ENCODE assay signal across 10 cellular contexts in genomic region chr13:27442071-27442647, GRCh38. TPM values are rescaled to one million over a fixed set of nuclear protein-coding genes. Genes with fewer than 3 reads are reported as not detected.
DNase-seq lines count a peak whose midpoint lies in the region; ATAC-seq and TF ChIP-seq lines count a peak whose summit lies in the region.
"Had no signal": no experiment of that assay in that cellular context is flagged by ENCODE, and none has a peak within 500 bp of the region (broad histone marks: within the 10 kb centered on the region; RNA-seq: fewer than 3 reads in every experiment).

No MANE protein-coding gene starts in this region.

- H3K27ac Mint-ChIP-seq in activated CD8-positive, alpha-beta T cell treated with anti-CD3 and anti-CD28 coated beads for 36 hours: peak overlapping the region; percentile 59
- H3K27ac Mint-ChIP-seq in immature natural killer cell: peak overlapping the region; percentile 50 to 91 (median 68)
- no peak overlapping the region for H3K27ac Mint-ChIP-seq in endodermal cell
- H3K27ac Mint-ChIP-seq: progenitor cell of endocrine pancreas had no signal

- H3K36me3 ChIP-seq in thyroid gland (no peaks in the 10 kb centered on the region), endodermal cell (ENCODE audit: control insufficient read depth, insufficient read depth, low read length) (peaks cover 15% of the 10 kb centered on the region)

- H3K4me3 Mint-ChIP-seq in activated CD8-positive, alpha-beta T cell treated with anti-CD3 and anti-CD28 coated beads for 36 hours: peak overlapping the region; percentile 45
- H3K4me3 Mint-ChIP-seq in immature natural killer cell (peak overlapping the region; percentile 58 to 73 (median 65)), endodermal cell (no peak overlapping the region)

- peaks cover 0 to 18% of the 10 kb centered on the region in 2 donors for H3K4me1 ChIP-seq in thyroid gland
- H3K4me1 ChIP-seq in endodermal cell (ENCODE audit: control insufficient read depth, insufficient read depth, low read length): no peaks in the 10 kb centered on the region

- no peaks in the 10 kb centered on the region for H3K27me3 ChIP-seq in thyroid gland
- no peaks in the 10 kb centered on the region for H3K27me3 ChIP-seq in endodermal cell (ENCODE audit: control insufficient read depth, insufficient read depth, low read length, poor library complexity, severe bottlenecking)

- H3K36me3 Mint-ChIP-seq in activated CD8-positive, alpha-beta T cell treated with anti-CD3 and anti-CD28 coated beads for 36 hours (ENCODE audit: low read depth): peaks cover 21% of the 10 kb centered on the region
- H3K36me3 Mint-ChIP-seq in immature natural killer cell (peaks cover 5 to 18% (median 6%) of the 10 kb centered on the region in 3 donors), endodermal cell (ENCODE audit: low read depth) (peaks cover 19% of the 10 kb centered on the region)

- H3K9me3 Mint-ChIP-seq in activated CD8-positive, alpha-beta T cell treated with anti-CD3 and anti-CD28 coated beads for 36 hours: no peaks in the 10 kb centered on the region
- no peaks in the 10 kb centered on the region for H3K9me3 Mint-ChIP-seq in immature natural killer cell
- no peaks in the 10 kb centered on the region for H3K9me3 Mint-ChIP-seq in endodermal cell

- DNase-seq in activated effector memory CD4-positive, alpha-beta T cell treated with anti-CD3 and anti-CD28 coated beads, Interleukin-2, amount 50 U/mL, for 16 hours: peak; percentile 71
- no peak for DNase-seq in activated effector memory CD4-positive, alpha-beta T cell treated with Interleukin-2 at 50 U/mL for 16 hours
- peak; percentile 41 for DNase-seq in activated CD8-positive, alpha-beta T cell treated with anti-CD3 and anti-CD28 coated beads for 36 hours
- DNase-seq in immature natural killer cell: peak; percentile 35 to 55 (median 43)
- DNase-seq in thyroid gland: peak; percentile 52 to 71
- no peak for DNase-seq in T1000 (lab: John Stamatoyannopoulos, UW)
- no peak for DNase-seq in endodermal cell
- no peak for DNase-seq in mesenteric fat pad (ENCODE audit: low spot score)
- DNase-seq: NCI-H1417 treated with DMSO at 0.1 percent for 48 hours had no signal

- peak overlapping the region in 1 of 3 donors; percentile 44 for H3K27ac ChIP-seq in thyroid gland
- H3K27ac ChIP-seq in endodermal cell (ENCODE audit: low read depth, low read length): no peak overlapping the region

- POLR2A ChIA-PET in activated CD8-positive, alpha-beta T cell treated with anti-CD3 and anti-CD28 coated beads for 36 hours (lab: Charles Lee): interaction anchor here (1.0 to 4.9 kb wide), 3 partner anchors 14 to 179 kb away, joined by 3 to 48 read pairs (median 6); partner anchors contain the start of genes GTF3A and POLR1D

- no peak overlapping the region for H3K9ac ChIP-seq in endodermal cell (ENCODE audit: extremely low read depth, low read length, poor library complexity, severe bottlenecking)

- H3K9me3 ChIP-seq in thyroid gland (no peaks in the 10 kb centered on the region), endodermal cell (ENCODE audit: control insufficient read depth, low read length) (no peaks in the 10 kb centered on the region)

- peak; percentile 45 for ATAC-seq in activated CD8-positive, alpha-beta T cell treated with anti-CD3 and anti-CD28 coated beads for 36 hours

- intact Hi-C loops in activated CD8-positive, alpha-beta T cell treated with anti-CD3 and anti-CD28 coated beads for 36 hours (cut with micrococcal nuclease): no loop called here
- intact Hi-C loops in thyroid gland (cut with DNase I): loop anchor here (10.0 kb wide), 1 partner anchor 187 kb away; the partner anchor contains the start of gene RPL21

- peaks cover 48% of the 10 kb centered on the region for H3K4me1 Mint-ChIP-seq in activated CD8-positive, alpha-beta T cell treated with anti-CD3 and anti-CD28 coated beads for 36 hours (ENCODE audit: low read depth)
- H3K4me1 Mint-ChIP-seq in immature natural killer cell (peaks cover 46 to 73% of the 10 kb centered on the region in 2 donors), endodermal cell (peaks cover under 1% of the 10 kb centered on the region)

- CTCF ChIA-PET in activated CD8-positive, alpha-beta T cell treated with anti-CD3 and anti-CD28 coated beads for 36 hours (lab: Charles Lee): interaction anchor here (1.6 kb wide), 1 partner anchor 10 kb away, joined by 4 read pairs; no protein-coding TSS in a partner anchor

- H3K4me3 ChIP-seq in thyroid gland (replicated peaks in 1 of 3) (no peak overlapping the region), endodermal cell (ENCODE audit: low read length) (no peak overlapping the region)

- no peak for TF ChIP-seq POLR2A in thyroid gland (IDR thresholded peaks at IDR 0.05)

- TF ChIP-seq CTCF in activated CD8-positive, alpha-beta T cell treated with anti-CD3 and anti-CD28 coated beads for 36 hours (IDR thresholded peaks at IDR 0.05): no peak
- peak in 1 of 6 experiments; percentile 9 for TF ChIP-seq CTCF in thyroid gland (IDR thresholded peaks at IDR 0.05)
- TF ChIP-seq CTCF in endodermal cell (conservative IDR thresholded peaks at IDR 0.05): no peak

- 43 to 60% methylated on average over 15 of the region's 15 CpGs for WGBS in thyroid gland, 2 donors
- 88 to 90% methylated on average over 12 to 15 of the region's 15 CpGs for WGBS in endodermal cell (ENCODE audit: insufficient coverage in 1 of 2, insufficient read length in 1 of 2), 2 experiments

- no peaks in the 10 kb centered on the region for H3K27me3 Mint-ChIP-seq in activated CD8-positive, alpha-beta T cell treated with anti-CD3 and anti-CD28 coated beads for 36 hours
- H3K27me3 Mint-ChIP-seq in immature natural killer cell (ENCODE audit: low read depth in 3 of 3): peaks cover 0 to 2% (median 0%) of the 10 kb centered on the region in 3 donors
- H3K27me3 Mint-ChIP-seq in endodermal cell (ENCODE audit: insufficient read depth): no peaks in the 10 kb centered on the region
- H3K27me3 Mint-ChIP-seq: progenitor cell of endocrine pancreas had no signal

RNA-seq across cellular contexts. Expression of gene MTIF3, which starts 8.2 kb away (rescaled TPM):
- total RNA-seq in activated CD8-positive, alpha-beta T cell treated with anti-CD3 and anti-CD28 coated beads for 36 hours: 10 to 100 TPM; 28.0 to 29.6 TPM
- 10 to 100 TPM; 55.0 to 77.7 (median 67.1) TPM for polyA plus RNA-seq in immature natural killer cell
- total RNA-seq in thyroid gland: 10 to 100 TPM; 36.4 to 68.2 (median 54.8) TPM
- 10 to 100 TPM; 35.0 to 46.8 TPM for total RNA-seq in endodermal cell
- polyA plus RNA-seq in endodermal cell (2013, experiment 1 of 2): 68.6 TPM
- polyA plus RNA-seq in endodermal cell (2013, experiment 2 of 2): 70.6 TPM
- 55.1 TPM for total RNA-seq in mesenteric fat pad

RNA-seq across cellular contexts. Expression of gene GTF3A, which starts 17.7 kb away (rescaled TPM):
- total RNA-seq in activated CD8-positive, alpha-beta T cell treated with anti-CD3 and anti-CD28 coated beads for 36 hours: 100 to 1,000 TPM; 278 to 282 TPM
- 100 to 1,000 TPM; 483 to 645 (median 583) TPM for polyA plus RNA-seq in immature natural killer cell
- 100 to 1,000 TPM in 3 of 4 donors, 10 to 100 TPM in 1; 50.2 to 145 (median 120) TPM for total RNA-seq in thyroid gland
- total RNA-seq in endodermal cell: 10 to 100 TPM; 70.4 to 80.0 TPM
- 85.3 TPM for polyA plus RNA-seq in endodermal cell (2013, experiment 1 of 2)
- polyA plus RNA-seq in endodermal cell (2013, experiment 2 of 2): 88.8 TPM
- total RNA-seq in mesenteric fat pad: 115 TPM

Comparison
In these comparisons a context has a peak if more than half of its experiments do, and no peak if none do; other contexts are left out.
1. DNase-seq: peak in activated effector memory CD4-positive, alpha-beta T cell treated with anti-CD3 and anti-CD28 coated beads, Interleukin-2, amount 50 U/mL, for 16 hours (single experiment), activated CD8-positive, alpha-beta T cell treated with anti-CD3 and anti-CD28 coated beads for 36 hours (single experiment), immature natural killer cell (3 of 3) and thyroid gland (2 of 2); none in activated effector memory CD4-positive, alpha-beta T cell treated with Interleukin-2 at 50 U/mL for 16 hours (single experiment), T1000 (single experiment), endodermal cell (single experiment) and mesenteric fat pad (single experiment).